Comparison of ENCODE assay signal across 28 cellular contexts in genomic region chr11:120329556-120329955, GRCh38. TPM values are rescaled to one million over a fixed set of nuclear protein-coding genes. Genes with fewer than 3 reads are reported as not detected.
DNase-seq lines count a peak whose midpoint lies in the region; ATAC-seq, FAIRE-seq and TF ChIP-seq lines count a peak whose summit lies in the region.
"Had no signal": no experiment of that assay in that cellular context is flagged by ENCODE, and none has a peak within 500 bp of the region (broad histone marks: within the 10 kb centered on the region; RNA-seq: fewer than 3 reads in every experiment).

No MANE protein-coding gene starts in this region.

- POLR2A ChIA-PET in endothelial cell of umbilical vein (lab: Charles Lee), result no interaction called here

- no peak overlapping the region for H3K27ac Mint-ChIP-seq in chondrocyte (ENCODE audit: unreplicated experiment)
- H3K27ac Mint-ChIP-seq: CD4-positive, alpha-beta T cell; IgD-negative memory B cell had no signal

- no peaks in the 10 kb centered on the region for H3K27me3 ChIP-seq in left ventricle myocardium inferior (ENCODE audit: low read depth)
- H3K27me3 ChIP-seq in RWPE2 (ENCODE audit: insufficient read depth, poor library complexity, severe bottlenecking), result no peaks in the 10 kb centered on the region
- H3K27me3 ChIP-seq in endothelial cell of umbilical vein (ENCODE audit: control insufficient read depth in 2 of 2, insufficient read depth in 2 of 2, low read length in 2 of 2), result no peaks in the 10 kb centered on the region
- H3K27me3 ChIP-seq: BLaER1 had no signal

- CTCF ChIA-PET in endothelial cell of umbilical vein (lab: Charles Lee), result interaction anchor here (0.9 to 1.6 kb wide), 2 partner anchors 26 to 973 kb away, joined by 3 to 8 read pairs; no protein-coding TSS in a partner anchor

- no peaks in the 10 kb centered on the region for H3K27me3 Mint-ChIP-seq in chondrocyte (ENCODE audit: low read depth)

- H3K4me2 ChIP-seq in endothelial cell of umbilical vein (ENCODE audit: insufficient read depth, low read length), result peak overlapping the region; percentile 15
- H3K4me2 ChIP-seq: KMS-11, PC-9 had no signal

- H3K9ac ChIP-seq in endothelial cell of umbilical vein (replicated peaks; ENCODE audit: extremely low read depth, insufficient read depth, low read length), result no peak overlapping the region
- H3K9ac ChIP-seq: BLaER1, GM23248, KMS-11 had no signal

- BruUV-seq in endothelial cell of umbilical vein (replicated peaks; lab: Mats Ljungman, UMichigan), result no TSS peak

- H3K9me3 ChIP-seq in left ventricle myocardium inferior (replicated peaks) (no peaks in the 10 kb centered on the region), RWPE2 (ENCODE audit: severe bottlenecking) (no peaks in the 10 kb centered on the region), endothelial cell of umbilical vein (replicated peaks; ENCODE audit: control insufficient read depth, insufficient read depth, low read length) (no peaks in the 10 kb centered on the region)
- H3K9me3 ChIP-seq: BLaER1 had no signal

- no peaks in the 10 kb centered on the region for H3K9me1 ChIP-seq in endothelial cell of umbilical vein (replicated peaks; ENCODE audit: control insufficient read depth, extremely low read depth, insufficient read depth, low read length)

- no peak for ATAC-seq in left ventricle myocardium superior
- ATAC-seq in RWPE2 (ENCODE audit: low read depth), result no peak
- ATAC-seq in HG03095 (IDR thresholded peaks at IDR 0.05; ENCODE audit: unreplicated experiment), result no peak
- ATAC-seq: GM12878 had no signal

- peaks cover 82% of the 10 kb centered on the region for H3K4me1 Mint-ChIP-seq in chondrocyte (ENCODE audit: low read depth)

- H3K27ac ChIP-seq in left ventricle myocardium inferior (replicated peaks), result peak overlapping the region; percentile 98
- H3K27ac ChIP-seq in RWPE2 (ENCODE audit: poor library complexity, severe bottlenecking), result peak overlapping the region; percentile 82
- peak overlapping the region; percentile 19 for H3K27ac ChIP-seq in endothelial cell of umbilical vein (ENCODE audit: insufficient read depth, low read depth, low read length)
- H3K27ac ChIP-seq: BLaER1, GM23248, KMS-11, PC-9 had no signal

- DNase-seq in left ventricle myocardium inferior (no peak), left ventricle myocardium superior (no peak), RWPE2 (ENCODE audit: low spot score) (no peak), endothelial cell of umbilical vein (ENCODE audit: low read depth, low spot score) (no peak), chondrocyte (ENCODE audit: low spot score) (no peak), T1000 (lab: John Stamatoyannopoulos, UW) (no peak), kidney tubule cell (ENCODE audit: low spot score) (no peak)
- DNase-seq: 8988T; CD4-positive, alpha-beta T cell; GDM1; GM23248; H7; NCI-H1048; NCI-H1417 treated with DMSO at 0.1 percent for 48 hours; NCI-H1694 treated with DMSO at 0.1 percent for 48 hours; NCI-H2081 treated with DMSO at 0.1 percent for 48 hours; NCI-H2171; NCI-H524; NCI-H748 treated with DMSO at 0.1 percent for 48 hours; RPMI8226; SHP77; SW 1271 had no signal

- H4K20me1 ChIP-seq in endothelial cell of umbilical vein (replicated peaks; ENCODE audit: control insufficient read depth, extremely low read depth, insufficient read depth, low read length), result no peaks in the 10 kb centered on the region

- H3K9me3 Mint-ChIP-seq in chondrocyte (ENCODE audit: low read depth), result no peaks in the 10 kb centered on the region
- H3K9me3 Mint-ChIP-seq: CD4-positive, alpha-beta T cell; IgD-negative memory B cell had no signal

- peaks cover 89% of the 10 kb centered on the region for H3K4me1 ChIP-seq in left ventricle myocardium inferior
- peaks cover 48% of the 10 kb centered on the region for H3K4me1 ChIP-seq in RWPE2 (ENCODE audit: insufficient read depth, poor library complexity, severe bottlenecking)
- H3K4me1 ChIP-seq in endothelial cell of umbilical vein (ENCODE audit: control insufficient read depth, extremely low read depth, insufficient read depth, low read length), result peaks cover 36% of the 10 kb centered on the region

- H2AFZ ChIP-seq in endothelial cell of umbilical vein (ENCODE audit: low read depth, low read length), result no peak overlapping the region
- H2AFZ ChIP-seq: GM23248, PC-9 had no signal

- H3K4me3 Mint-ChIP-seq in chondrocyte (ENCODE audit: unreplicated experiment), result no peak overlapping the region
- H3K4me3 Mint-ChIP-seq: CD4-positive, alpha-beta T cell; IgD-negative memory B cell had no signal

- TF ChIP-seq POLR2A in endothelial cell of umbilical vein (IDR thresholded peaks at IDR 0.05; ENCODE audit: low read depth, low read length), result no peak

- no peak overlapping the region for H3K4me3 ChIP-seq in left ventricle myocardium inferior
- no peak overlapping the region for H3K4me3 ChIP-seq in RWPE2 (ENCODE audit: severe bottlenecking)
- H3K4me3 ChIP-seq in endothelial cell of umbilical vein (replicated peaks in 1 of 3; ENCODE audit: insufficient read depth in 1 of 3, low read depth in 1 of 3, low read length in 3 of 3), result no peak overlapping the region
- H3K4me3 ChIP-seq: BLaER1, GM12878, GM23248, PC-9 had no signal

- dilution Hi-C loops in endothelial cell of umbilical vein (cut with MboI; ENCODE audit: extremely low pct_ligation_motif_present, low sequenced_read_pairs), result no loop called here

- intact Hi-C loops in left ventricle myocardium inferior (cut with micrococcal nuclease), result no loop called here
- intact Hi-C loops in left ventricle myocardium superior (cut with micrococcal nuclease), result no loop called here
- intact Hi-C loops in endothelial cell of umbilical vein (cut with micrococcal nuclease), result no loop called here

- peaks cover 3% of the 10 kb centered on the region for H3K36me3 Mint-ChIP-seq in chondrocyte (ENCODE audit: low read depth)
- H3K36me3 Mint-ChIP-seq: IgD-negative memory B cell had no signal

- TF ChIP-seq CTCF in left ventricle myocardium inferior (IDR thresholded peaks at IDR 0.05; ENCODE audit: borderline replicate concordance), result no peak
- TF ChIP-seq CTCF in RWPE2 (IDR thresholded peaks at IDR 0.05; ENCODE audit: poor library complexity, severe bottlenecking), result no peak
- no peak for TF ChIP-seq CTCF in endothelial cell of umbilical vein (IDR thresholded peaks at IDR 0.05; ENCODE audit: extremely low read depth in 1 of 2, insufficient read depth in 1 of 2, low read depth in 1 of 2, low read length in 2 of 2)
- TF ChIP-seq CTCF in chondrocyte (IDR thresholded peaks at IDR 0.05), result no peak

- H3K36me3 ChIP-seq in left ventricle myocardium inferior, result peaks cover 14% of the 10 kb centered on the region
- peaks cover 21% of the 10 kb centered on the region for H3K36me3 ChIP-seq in RWPE2 (ENCODE audit: low read depth)
- peaks cover 0 to 13% of the 10 kb centered on the region in 2 experiments for H3K36me3 ChIP-seq in endothelial cell of umbilical vein (ENCODE audit: control insufficient read depth in 2 of 2, extremely low read depth in 1 of 2, insufficient read depth in 2 of 2, low read length in 2 of 2)

- peaks cover 12% of the 10 kb centered on the region for H3K79me2 ChIP-seq in endothelial cell of umbilical vein (ENCODE audit: control insufficient read depth, insufficient read depth, low read length)

- peak; percentile 8 for FAIRE-seq in endothelial cell of umbilical vein (lab: Jason Lieb, UNC)
- FAIRE-seq: GM12878 had no signal

TF ChIP-seq in endothelial cell of umbilical vein, 7 proteins besides CTCF, POLR2A, EP300 and RAD21:
- no peak for TF ChIP-seq JUN (IDR thresholded peaks at IDR 0.05; ENCODE audit: borderline replicate concordance, insufficient read depth, insufficient read length, low read depth)
- no peak for TF ChIP-seq POLR2AphosphoS5 (IDR thresholded peaks at IDR 0.05; ENCODE audit: insufficient read depth, low read depth, low read length)
- TF ChIP-seq FOS (IDR thresholded peaks at IDR 0.05; ENCODE audit: borderline replicate concordance, insufficient read depth, low read length), result no peak
- TF ChIP-seq MAX (IDR thresholded peaks at IDR 0.05; ENCODE audit: insufficient read depth, insufficient read length), result no peak
- TF ChIP-seq MYC (IDR thresholded peaks at IDR 0.05; ENCODE audit: low read depth, low read length), result no peak
- no peak for TF ChIP-seq EZH2 (IDR thresholded peaks at IDR 0.05; ENCODE audit: borderline replicate concordance, low read depth, low read length, severe bottlenecking)
- TF ChIP-seq GATA2 (IDR thresholded peaks at IDR 0.05; ENCODE audit: insufficient read depth, insufficient read length, low read depth, low read length), result no peak

RNA-seq across cellular contexts. Expression of gene TLCD5, which starts 4.5 kb away (rescaled TPM):
- total RNA-seq in left ventricle myocardium inferior, result 9.7 TPM
- 9.1 TPM for total RNA-seq in left ventricle myocardium superior
- 6.1 and 6.3 TPM in 2 replicates for total RNA-seq in endothelial cell of umbilical vein
- 8.3 and 9.7 TPM in 2 replicates for polyA plus RNA-seq in endothelial cell of umbilical vein
- polyA plus RNA-seq in endothelial cell of umbilical vein (2011; cell fraction: cytosol; rRNA removed), result 5.7 and 6.1 TPM in 2 replicates
- polyA plus RNA-seq in endothelial cell of umbilical vein (2011; cell fraction: nucleus; rRNA removed), result 11.1 and 16.9 TPM in 2 replicates
- 6.6 and 8.1 TPM in 2 replicates for polyA plus RNA-seq in endothelial cell of umbilical vein (2012)
- polyA minus RNA-seq in endothelial cell of umbilical vein, result 9.5 and 15.5 TPM in 2 replicates
- polyA minus RNA-seq in endothelial cell of umbilical vein (2011; cell fraction: cytosol; rRNA and poly(A)+ RNA removed), result 3.8 TPM
- 5.4 and 10.4 TPM in 2 replicates for polyA minus RNA-seq in endothelial cell of umbilical vein (2011; cell fraction: nucleus; rRNA and poly(A)+ RNA removed)
- 8.8 to 10.5 TPM (median 9.8 TPM) in 3 replicates for total RNA-seq in chondrocyte
- total RNA-seq: CD4-positive, alpha-beta T cell had no signal
- polyA plus RNA-seq: IgD-negative memory B cell had no signal

RNA-seq across cellular contexts. Expression of gene ARHGEF12, which starts 6.7 kb away (rescaled TPM):
- total RNA-seq in left ventricle myocardium inferior (92.9 TPM), left ventricle myocardium superior (92.5 TPM), endothelial cell of umbilical vein (117 and 125 TPM in 2 replicates), chondrocyte (71.9 to 93.3 TPM (median 74.2 TPM) in 3 replicates)
- polyA plus RNA-seq in endothelial cell of umbilical vein, result 14.9 and 20.9 TPM in 2 replicates
- 27.0 and 27.4 TPM in 2 replicates for polyA plus RNA-seq in endothelial cell of umbilical vein (2011; cell fraction: cytosol; rRNA removed)
- 58.1 and 68.0 TPM in 2 replicates for polyA plus RNA-seq in endothelial cell of umbilical vein (2011; cell fraction: nucleus; rRNA removed)
- polyA plus RNA-seq in endothelial cell of umbilical vein (2012), result 57.0 and 70.0 TPM in 2 replicates
- 143 and 149 TPM in 2 replicates for polyA minus RNA-seq in endothelial cell of umbilical vein
- 36.9 TPM for polyA minus RNA-seq in endothelial cell of umbilical vein (2011; cell fraction: cytosol; rRNA and poly(A)+ RNA removed)
- 185 and 261 TPM in 2 replicates for polyA minus RNA-seq in endothelial cell of umbilical vein (2011; cell fraction: nucleus; rRNA and poly(A)+ RNA removed)

Comparison
In these comparisons a context has a peak if more than half of its experiments do, and no peak if none do; other contexts are left out.
1. H3K27ac ChIP-seq: peak in every context shown above with its lines; median percentile 98 in left ventricle myocardium inferior; 82 in RWPE2; 19 in endothelial cell of umbilical vein.